16 cellular contexts compared by ENCODE assay signal in the genomic region with DNA sequence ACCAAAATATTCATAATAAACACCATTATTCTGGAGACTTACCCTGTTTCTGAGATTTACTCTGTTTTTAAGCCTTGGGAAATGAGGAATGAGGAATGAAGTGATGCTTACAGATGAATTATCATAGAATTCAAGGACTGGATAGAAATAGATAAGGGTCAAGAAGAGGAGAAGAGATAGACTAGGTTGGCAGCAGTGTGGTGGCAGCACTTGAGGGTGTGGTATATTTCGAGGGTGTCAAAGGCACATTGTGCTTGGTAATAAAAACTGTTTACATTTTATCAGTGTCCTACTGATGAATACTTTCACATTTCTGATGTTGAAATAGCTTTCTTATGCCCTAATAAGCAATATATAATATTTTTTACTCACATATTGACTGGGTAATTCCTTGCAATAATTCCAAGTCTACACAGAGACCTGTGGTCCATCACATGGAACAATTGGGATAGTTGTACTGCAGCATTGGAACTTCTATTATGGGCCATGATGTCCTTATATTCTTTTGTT. TPM values are rescaled to one million over a fixed set of nuclear protein-coding genes. Genes with fewer than 3 reads are reported as not detected.
DNase-seq lines count a peak whose midpoint lies in the region; ATAC-seq and TF ChIP-seq lines count a peak whose summit lies in the region.
"Had no signal": no experiment of that assay in that cellular context is flagged by ENCODE, and none has a peak within 500 bp of the region (broad histone marks: within the 10 kb centered on the region; RNA-seq: fewer than 3 reads in every experiment).

No MANE protein-coding gene starts in this region.

- ATAC-seq in psoas muscle (no peak), HG02678 (IDR thresholded peaks at IDR 0.05; ENCODE audit: unreplicated experiment) (no peak)

- H3K4me2 ChIP-seq in fibroblast of lung (ENCODE audit: extremely low read depth, insufficient read depth, low read length) = peak overlapping the region; percentile 83

- H2AFZ ChIP-seq in fibroblast of lung (ENCODE audit: low read length) = no peak overlapping the region

- no peaks in the 10 kb centered on the region for H3K27me3 ChIP-seq in right atrium auricular region
- no peaks in the 10 kb centered on the region for H3K27me3 ChIP-seq in fibroblast of lung (ENCODE audit: control insufficient read depth, insufficient read depth, low read length)
- H3K27me3 ChIP-seq in psoas muscle (ENCODE audit: insufficient read depth in 3 of 3, low read length in 2 of 3) = no peaks in the 10 kb centered on the region

- intact Hi-C loops in cardiac septum (cut with DNase I) (no loop called here), psoas muscle (cut with DNase I) (no loop called here)

- H3K27ac ChIP-seq in right atrium auricular region = peak overlapping the region; percentile 51 to 66
- peak overlapping the region; percentile 49 for H3K27ac ChIP-seq in fibroblast of lung (ENCODE audit: insufficient read depth, low read length)
- peak overlapping the region; percentile 67 for H3K27ac ChIP-seq in psoas muscle

- H3K79me2 ChIP-seq in fibroblast of lung (ENCODE audit: control insufficient read depth, insufficient read depth, low read length) = peaks cover 72% of the 10 kb centered on the region

- DNase-seq in right atrium auricular region (ENCODE audit: low spot score) (no peak), cardiac septum (ENCODE audit: low spot score) (no peak), fibroblast of lung (ENCODE audit: low read depth in 2 of 2) (no peak), psoas muscle (no peak), AG08396 (ENCODE audit: low spot score) (no peak), MV-4-11 (lab: John Stamatoyannopoulos, UW) (no peak), T-helper 2 cell (no peak)
- DNase-seq: activated CD4-positive, alpha-beta T cell treated with anti-CD3 and anti-CD28 coated beads, Interleukin-2, amount 10 ng/mL, durations not matched to agents 24 days and 14 days; activated T-cell treated with anti-CD3 and anti-CD28 coated beads for 4 hours; COR-L47; cortex of kidney; GDM1; mesendoderm; NCI-H2107; nucleus accumbens had no signal

- no peaks in the 10 kb centered on the region for H4K20me1 ChIP-seq in fibroblast of lung (ENCODE audit: control insufficient read depth, extremely low read depth, insufficient read depth, low read length)

- H3K9ac ChIP-seq in fibroblast of lung (ENCODE audit: insufficient read depth, low read length) = peak overlapping the region; percentile 21

- no peak for TF ChIP-seq CTCF in right atrium auricular region (IDR thresholded peaks at IDR 0.05)
- no peak for TF ChIP-seq CTCF in fibroblast of lung (conservative IDR thresholded peaks at IDR 0.05 in 1 of 2, IDR thresholded peaks at IDR 0.05 in 1 of 2; ENCODE audit: low read depth in 1 of 2, low read length in 2 of 2)
- no peak for TF ChIP-seq CTCF in psoas muscle (IDR thresholded peaks at IDR 0.05)

- WGBS in psoas muscle, 3 donors = 63 to 76% (median 75%) methylated on average over 1 of the region's 1 CpG

- peaks cover 0 to 5% of the 10 kb centered on the region in 2 donors for H3K4me1 ChIP-seq in right atrium auricular region
- peaks cover 17% of the 10 kb centered on the region for H3K4me1 ChIP-seq in fibroblast of lung (ENCODE audit: control insufficient read depth, extremely low read depth, insufficient read depth, low read length)
- H3K4me1 ChIP-seq in psoas muscle = peaks cover 34% of the 10 kb centered on the region

- H3K36me3 ChIP-seq in right atrium auricular region (no peaks in the 10 kb centered on the region), fibroblast of lung (ENCODE audit: control insufficient read depth, insufficient read depth, low read length) (no peaks in the 10 kb centered on the region), psoas muscle (ENCODE audit: insufficient read depth in 1 of 2, low read depth in 1 of 2) (peaks cover 0 to 2% of the 10 kb centered on the region in 2 donors)

- H3K9me3 ChIP-seq in right atrium auricular region (no peaks in the 10 kb centered on the region), fibroblast of lung (ENCODE audit: control insufficient read depth, insufficient read depth, low read depth, low read length) (no peaks in the 10 kb centered on the region), psoas muscle (no peaks in the 10 kb centered on the region)

- peak overlapping the region in 1 of 2 donors; percentile 50 for H3K4me3 ChIP-seq in right atrium auricular region
- peak overlapping the region; percentile 1 to 96 (median 48) for H3K4me3 ChIP-seq in fibroblast of lung (replicated peaks in 1 of 4; ENCODE audit: control extremely low read depth in 1 of 4, insufficient read depth in 1 of 4, low read depth in 3 of 4, low read length in 4 of 4)
- H3K4me3 ChIP-seq in psoas muscle = peak overlapping the region; percentile 72

RNA-seq across cellular contexts. Expression of a gene that starts 3.4 kb away (rescaled TPM):
- total RNA-seq in right atrium auricular region (10 to 100 TPM; 43.6 to 58.2 TPM), cardiac septum (22.3 TPM), fibroblast of lung (111 and 117 TPM in 2 replicates), psoas muscle (10 to 100 TPM; 24.1 to 84.6 (median 45.4) TPM)
- polyA plus RNA-seq in fibroblast of lung (141 and 274 TPM in 2 replicates), psoas muscle (10 to 100 TPM; 15.0 to 96.0 (median 15.5) TPM)
- polyA plus RNA-seq in fibroblast of lung (2012) = 74.5 and 168 TPM in 2 replicates
- 12.9 and 40.0 TPM in 2 replicates for polyA minus RNA-seq in fibroblast of lung (ENCODE audit: low replicate concordance)
